ENCODE assay signal across 2 cellular contexts in genomic region chr13:43804461-43805070, GRCh38.
TF ChIP-seq lines count a peak whose summit lies in the region.

No MANE protein-coding gene starts in this region.

TF ChIP-seq in GM23338, 12 proteins besides CTCF, POLR2A, EP300 and RAD21 (continued from another document):
- TF ChIP-seq REST (IDR thresholded peaks at IDR 0.05; ENCODE audit: unreplicated experiment) (no peak), EZH2phosphoT487 (IDR thresholded peaks at IDR 0.05; ENCODE audit: unreplicated experiment) (no peak), EZH2 (IDR thresholded peaks at IDR 0.05; ENCODE audit: low read depth, unreplicated experiment) (no peak), NANOG (IDR thresholded peaks at IDR 0.05; ENCODE audit: borderline replicate concordance) (no peak), ETS1 (IDR thresholded peaks at IDR 0.05) (no peak), POLR2AphosphoS5 (IDR thresholded peaks at IDR 0.05; ENCODE audit: low read depth) (no peak)
- TF ChIP-seq, protein P1, sequence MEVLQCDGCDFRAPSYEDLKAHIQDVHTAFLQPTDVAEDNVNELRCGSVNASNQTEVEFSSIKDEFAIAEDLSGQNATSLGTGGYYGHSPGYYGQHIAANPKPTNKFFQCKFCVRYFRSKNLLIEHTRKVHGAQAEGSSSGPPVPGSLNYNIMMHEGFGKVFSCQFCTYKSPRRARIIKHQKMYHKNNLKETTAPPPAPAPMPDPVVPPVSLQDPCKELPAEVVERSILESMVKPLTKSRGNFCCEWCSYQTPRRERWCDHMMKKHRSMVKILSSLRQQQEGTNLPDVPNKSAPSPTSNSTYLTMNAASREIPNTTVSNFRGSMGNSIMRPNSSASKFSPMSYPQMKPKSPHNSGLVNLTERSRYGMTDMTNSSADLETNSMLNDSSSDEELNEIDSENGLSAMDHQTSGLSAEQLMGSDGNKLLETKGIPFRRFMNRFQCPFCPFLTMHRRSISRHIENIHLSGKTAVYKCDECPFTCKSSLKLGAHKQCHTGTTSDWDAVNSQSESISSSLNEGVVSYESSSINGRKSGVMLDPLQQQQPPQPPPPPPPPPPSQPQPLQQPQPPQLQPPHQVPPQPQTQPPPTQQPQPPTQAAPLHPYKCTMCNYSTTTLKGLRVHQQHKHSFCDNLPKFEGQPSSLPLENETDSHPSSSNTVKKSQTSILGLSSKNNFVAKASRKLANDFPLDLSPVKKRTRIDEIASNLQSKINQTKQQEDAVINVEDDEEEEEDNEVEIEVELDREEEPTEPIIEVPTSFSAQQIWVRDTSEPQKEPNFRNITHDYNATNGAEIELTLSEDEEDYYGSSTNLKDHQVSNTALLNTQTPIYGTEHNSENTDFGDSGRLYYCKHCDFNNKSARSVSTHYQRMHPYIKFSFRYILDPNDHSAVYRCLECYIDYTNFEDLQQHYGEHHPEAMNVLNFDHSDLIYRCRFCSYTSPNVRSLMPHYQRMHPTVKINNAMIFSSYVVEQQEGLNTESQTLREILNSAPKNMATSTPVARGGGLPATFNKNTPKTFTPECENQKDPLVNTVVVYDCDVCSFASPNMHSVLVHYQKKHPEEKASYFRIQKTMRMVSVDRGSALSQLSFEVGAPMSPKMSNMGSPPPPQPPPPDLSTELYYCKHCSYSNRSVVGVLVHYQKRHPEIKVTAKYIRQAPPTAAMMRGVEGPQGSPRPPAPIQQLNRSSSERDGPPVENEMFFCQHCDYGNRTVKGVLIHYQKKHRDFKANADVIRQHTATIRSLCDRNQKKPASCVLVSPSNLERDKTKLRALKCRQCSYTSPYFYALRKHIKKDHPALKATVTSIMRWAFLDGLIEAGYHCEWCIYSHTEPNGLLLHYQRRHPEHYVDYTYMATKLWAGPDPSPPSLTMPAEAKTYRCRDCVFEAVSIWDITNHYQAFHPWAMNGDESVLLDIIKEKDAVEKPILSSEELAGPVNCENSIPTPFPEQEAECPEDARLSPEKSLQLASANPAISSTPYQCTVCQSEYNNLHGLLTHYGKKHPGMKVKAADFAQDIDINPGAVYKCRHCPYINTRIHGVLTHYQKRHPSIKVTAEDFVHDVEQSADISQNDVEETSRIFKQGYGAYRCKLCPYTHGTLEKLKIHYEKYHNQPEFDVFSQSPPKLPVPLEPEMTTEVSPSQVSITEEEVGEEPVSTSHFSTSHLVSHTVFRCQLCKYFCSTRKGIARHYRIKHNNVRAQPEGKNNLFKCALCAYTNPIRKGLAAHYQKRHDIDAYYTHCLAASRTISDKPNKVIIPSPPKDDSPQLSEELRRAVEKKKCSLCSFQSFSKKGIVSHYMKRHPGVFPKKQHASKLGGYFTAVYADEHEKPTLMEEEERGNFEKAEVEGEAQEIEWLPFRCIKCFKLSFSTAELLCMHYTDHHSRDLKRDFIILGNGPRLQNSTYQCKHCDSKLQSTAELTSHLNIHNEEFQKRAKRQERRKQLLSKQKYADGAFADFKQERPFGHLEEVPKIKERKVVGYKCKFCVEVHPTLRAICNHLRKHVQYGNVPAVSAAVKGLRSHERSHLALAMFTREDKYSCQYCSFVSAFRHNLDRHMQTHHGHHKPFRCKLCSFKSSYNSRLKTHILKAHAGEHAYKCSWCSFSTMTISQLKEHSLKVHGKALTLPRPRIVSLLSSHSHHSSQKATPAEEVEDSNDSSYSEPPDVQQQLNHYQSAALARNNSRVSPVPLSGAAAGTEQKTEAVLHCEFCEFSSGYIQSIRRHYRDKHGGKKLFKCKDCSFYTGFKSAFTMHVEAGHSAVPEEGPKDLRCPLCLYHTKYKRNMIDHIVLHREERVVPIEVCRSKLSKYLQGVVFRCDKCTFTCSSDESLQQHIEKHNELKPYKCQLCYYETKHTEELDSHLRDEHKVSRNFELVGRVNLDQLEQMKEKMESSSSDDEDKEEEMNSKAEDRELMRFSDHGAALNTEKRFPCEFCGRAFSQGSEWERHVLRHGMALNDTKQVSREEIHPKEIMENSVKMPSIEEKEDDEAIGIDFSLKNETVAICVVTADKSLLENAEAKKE (CRISPR knock-in tag; IDR thresholded peaks at IDR 0.05) = no peak

TF ChIP-seq in K562, 482 proteins besides CTCF, POLR2A, EP300 and RAD21 (continued from another document):
- TF ChIP-seq ZBTB7A (IDR thresholded peaks at IDR 0.05; ENCODE audit: borderline replicate concordance, control insufficient read depth, low read depth, low read length) = no peak
TF ChIP-seq in K562: peak in this region for 0.
